Comparison of ENCODE assay signal across 8 cellular contexts in the genomic region with DNA sequence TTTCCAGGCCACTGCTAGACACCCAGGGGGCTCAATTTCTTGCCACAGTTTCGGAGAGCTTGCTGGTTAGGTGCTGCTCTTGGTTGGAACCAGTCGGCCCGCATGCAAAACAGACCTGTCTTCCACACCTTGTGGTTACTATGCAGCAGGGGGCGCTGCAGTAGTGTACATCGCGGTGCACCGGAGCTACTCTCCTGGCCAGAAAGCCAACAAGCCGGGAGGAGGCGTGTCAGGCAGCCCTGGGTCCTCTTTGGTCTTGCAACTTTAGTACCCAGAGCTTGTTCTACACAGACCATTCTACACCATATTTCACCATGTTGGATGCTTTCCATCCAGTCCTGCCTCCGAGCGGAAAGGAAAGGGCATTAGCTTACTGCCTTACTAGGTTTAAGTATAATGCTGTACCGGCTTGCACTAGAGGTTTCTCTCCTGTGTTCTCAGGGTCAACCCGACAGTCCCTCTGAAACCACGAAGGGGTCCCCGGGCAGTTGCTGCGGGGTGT. TPM values are rescaled to one million over a fixed set of nuclear protein-coding genes. Genes with fewer than 3 reads are reported as not detected.
A peak's percentile ranks its signal among the peaks of the same experiment; 100 is the strongest.
DNase-seq lines count a peak whose midpoint lies in the region; ATAC-seq and TF ChIP-seq lines count a peak whose summit lies in the region.

No MANE protein-coding gene starts in this region.

- CTCF ChIA-PET in A673 (lab: Charles Lee): interaction anchor here (0.5 to 2.3 kb wide), 12 partner anchors 57 to 1818 kb away, joined by 3 to 10 read pairs (median 3); no protein-coding TSS in a partner anchor

- ATAC-seq in GM18861 (IDR thresholded peaks at IDR 0.05; ENCODE audit: unreplicated experiment) (peak; percentile 59), HG03095 (IDR thresholded peaks at IDR 0.05; ENCODE audit: unreplicated experiment) (peak; percentile 62)

- peak overlapping the region; percentile 54 for H3K27ac ChIP-seq in A673 (ENCODE audit: low read depth, low read length, poor library complexity, severe bottlenecking)
- H3K27ac ChIP-seq in brain microvascular endothelial cell: peak overlapping the region; percentile 78

- peaks cover 20% of the 10 kb centered on the region for H3K4me1 ChIP-seq in A673 (ENCODE audit: insufficient read depth, low read length, poor library complexity, severe bottlenecking)
- peaks cover 4% of the 10 kb centered on the region for H3K4me1 ChIP-seq in iPS-15b (ENCODE audit: control insufficient read depth, insufficient read depth, low read length)

- no peaks in the 10 kb centered on the region for H3K27me3 ChIP-seq in A673 (replicated peaks; ENCODE audit: insufficient read depth, low read depth, low read length, poor library complexity)
- H3K27me3 ChIP-seq in brain microvascular endothelial cell (replicated peaks): no peaks in the 10 kb centered on the region
- peaks cover 13% of the 10 kb centered on the region for H3K27me3 ChIP-seq in iPS-15b (ENCODE audit: control insufficient read depth, insufficient read depth, low read length)

- TF ChIP-seq CTCF in A673 (conservative IDR thresholded peaks at IDR 0.05; ENCODE audit: low read depth, low read length) (peak; percentile 91), brain microvascular endothelial cell (IDR thresholded peaks at IDR 0.05; ENCODE audit: low read depth, low read length, missing control alignments) (peak; percentile 87)

- intact Hi-C loops in A673 (cut with micrococcal nuclease; ENCODE audit: unreplicated experiment): loop anchor here (2.0 to 10.0 kb wide), 10 partner anchors 109 to 1817 kb away; no protein-coding TSS in a partner anchor

- BruUV-seq in A673 (replicated peaks; lab: Mats Ljungman, UMichigan): no TSS peak

- in situ Hi-C loops in brain microvascular endothelial cell (cut with HindIII; ENCODE audit: low pct_ligation_motif_present, low sequenced_read_pairs): no loop called here

- H3K4me3 ChIP-seq in A673 (ENCODE audit: low read depth, low read length, poor library complexity, severe bottlenecking) (peak overlapping the region; percentile 69), brain microvascular endothelial cell (ENCODE audit: low read depth, low read length) (peak overlapping the region; percentile 92), iPS-15b (ENCODE audit: low read depth, low read length) (peak overlapping the region; percentile 86), skeletal muscle cell (ENCODE audit: low read depth, low read length) (peak overlapping the region; percentile 92)

- no peaks in the 10 kb centered on the region for H3K9me3 ChIP-seq in A673 (ENCODE audit: low read depth, low read length, poor library complexity, severe bottlenecking)
- H3K9me3 ChIP-seq in iPS-15b (ENCODE audit: control insufficient read depth, insufficient read depth, low read length): no peaks in the 10 kb centered on the region

- H3K36me3 ChIP-seq in A673 (ENCODE audit: insufficient read depth, low read length, poor library complexity, severe bottlenecking) (no peaks in the 10 kb centered on the region), brain microvascular endothelial cell (replicated peaks) (no peaks in the 10 kb centered on the region), iPS-15b (ENCODE audit: control insufficient read depth, insufficient read depth, low read length) (no peaks in the 10 kb centered on the region)

- no peak overlapping the region for H3K9ac ChIP-seq in iPS-15b (ENCODE audit: low read depth, low read length)

- peak; percentile 95 for DNase-seq in A673 (ENCODE audit: low spot score)
- peak; percentile 88 for DNase-seq in NCI-H2107 treated with DMSO at 0.1 percent for 48 hours (lab: John Stamatoyannopoulos, UW; ENCODE audit: unreplicated experiment)
- peak; percentile 90 for DNase-seq in UCSD-AML1 (lab: John Stamatoyannopoulos, UW; ENCODE audit: unreplicated experiment)
- DNase-seq in brain microvascular endothelial cell: peak; percentile 95
- peak; percentile 73 for DNase-seq in skeletal muscle cell (ENCODE audit: low read depth)

- POLR2A ChIA-PET in A673 (lab: Charles Lee; ENCODE audit: low non-redundant PET): interaction anchor here (0.5 to 0.6 kb wide), 3 partner anchors 188 to 741 kb away, joined by 3 to 7 read pairs (median 3); no protein-coding TSS in a partner anchor

RNA-seq across cellular contexts. Expression of a gene that starts 0.9 kb away (rescaled TPM):
- 3.3 and 3.7 TPM in 2 replicates for total RNA-seq in A673 (2021)

Comparison
In these comparisons a context has a peak if more than half of its experiments do, and no peak if none do; other contexts are left out.
1. Peak in every context shown above with its lines: DNase-seq, ATAC-seq, H3K4me3 ChIP-seq and H3K27ac ChIP-seq.